In genomic region chr19:16625183-16625958, GRCh38 we compare ENCODE assay signal across 13 cellular contexts. TPM values are rescaled to one million over a fixed set of nuclear protein-coding genes. Genes with fewer than 3 reads are reported as not detected.
A peak's percentile ranks its signal among the peaks of the same experiment; 100 is the strongest.
DNase-seq lines count a peak whose midpoint lies in the region; ATAC-seq and TF ChIP-seq lines count a peak whose summit lies in the region.
"Had no signal": no experiment of that assay in that cellular context is flagged by ENCODE, and none has a peak within 500 bp of the region (broad histone marks: within the 10 kb centered on the region; RNA-seq: fewer than 3 reads in every experiment).

No MANE protein-coding gene starts in this region.

- DNase-seq in activated naive CD4-positive, alpha-beta T cell treated with anti-CD3 and anti-CD28 coated beads for 36 hours, result no peak
- DNase-seq in OCI-LY7 (ENCODE audit: low spot score) (no peak), epithelial cell of esophagus (ENCODE audit: low read depth) (peak; percentile 36), gastrocnemius medialis (no peak), NCI-H1048 (lab: John Stamatoyannopoulos, UW) (no peak), OCI-M1 (lab: John Stamatoyannopoulos, UW) (no peak)
- DNase-seq: activated B cell treated with CpG ODN at 0.5 μM for 24 hours; effector CD4-positive, alpha-beta T cell; head of caudate nucleus; NCI-H2107; transverse colon had no signal

- no peaks in the 10 kb centered on the region for H3K27me3 ChIP-seq in gastrocnemius medialis
- H3K27me3 ChIP-seq: transverse colon had no signal

- TF ChIP-seq POLR2A in gastrocnemius medialis (IDR thresholded peaks at IDR 0.05), result no peak

- H2AFZ ChIP-seq in OCI-LY7 (ENCODE audit: low read length), result no peak overlapping the region

- no peak overlapping the region for H3K4me3 Mint-ChIP-seq in activated naive CD4-positive, alpha-beta T cell treated with anti-CD3 and anti-CD28 coated beads, Interleukin-2, amount 50 U/mL, for 24 hours
- H3K4me3 Mint-ChIP-seq in activated naive CD4-positive, alpha-beta T cell treated with anti-CD3 and anti-CD28 coated beads for 36 hours, result no peak overlapping the region

- H3K27me3 Mint-ChIP-seq in activated naive CD4-positive, alpha-beta T cell treated with anti-CD3 and anti-CD28 coated beads, Interleukin-2, amount 50 U/mL, for 24 hours, result no peaks in the 10 kb centered on the region
- H3K27me3 Mint-ChIP-seq in activated naive CD4-positive, alpha-beta T cell treated with anti-CD3 and anti-CD28 coated beads for 36 hours (ENCODE audit: low read depth), result no peaks in the 10 kb centered on the region
- H3K27me3 Mint-ChIP-seq: activated B cell treated with CpG ODN at 0.5 μM for 24 hours had no signal

- intact Hi-C loops in activated naive CD4-positive, alpha-beta T cell treated with anti-CD3 and anti-CD28 coated beads for 36 hours (cut with micrococcal nuclease), result no loop called here
- intact Hi-C loops in OCI-LY7 (cut with micrococcal nuclease; ENCODE audit: unreplicated experiment) (no loop called here), gastrocnemius medialis (cut with DNase I; ENCODE audit: low total_unique reads) (loop anchor here (5.0 kb wide), 1 partner anchor 178 kb away; no protein-coding TSS in a partner anchor)

- TF ChIP-seq CTCF in OCI-LY7 (conservative IDR thresholded peaks at IDR 0.05; ENCODE audit: low read length) (no peak), epithelial cell of esophagus (IDR thresholded peaks at IDR 0.05; ENCODE audit: insufficient read depth, low read depth, low read length, missing control alignments) (no peak), gastrocnemius medialis (IDR thresholded peaks at IDR 0.05 in 4 of 5, conservative IDR thresholded peaks at IDR 0.05 in 1 of 5) (no peak)

- H3K4me1 Mint-ChIP-seq in activated naive CD4-positive, alpha-beta T cell treated with anti-CD3 and anti-CD28 coated beads, Interleukin-2, amount 50 U/mL, for 24 hours, result peaks cover 57% of the 10 kb centered on the region
- peaks cover 48% of the 10 kb centered on the region for H3K4me1 Mint-ChIP-seq in activated naive CD4-positive, alpha-beta T cell treated with anti-CD3 and anti-CD28 coated beads for 36 hours (ENCODE audit: low read depth)

- no TSS peak for BruUV-seq in OCI-LY7 (replicated peaks; lab: Mats Ljungman, UMichigan)

- H3K9me3 ChIP-seq in OCI-LY7 (ENCODE audit: low read length) (no peaks in the 10 kb centered on the region), gastrocnemius medialis (no peaks in the 10 kb centered on the region)
- H3K9me3 ChIP-seq: transverse colon had no signal

- peak overlapping the region; percentile 86; the same call in 1 of the 2 replicates for H3K4me2 ChIP-seq in OCI-LY7 (ENCODE audit: low read length)

- peaks cover 57% of the 10 kb centered on the region; the same call in 1 of the 2 replicates for H3K36me3 ChIP-seq in OCI-LY7 (ENCODE audit: insufficient read depth, low read length)
- peaks cover 0 to 4% of the 10 kb centered on the region in 2 donors for H3K36me3 ChIP-seq in gastrocnemius medialis
- H3K36me3 ChIP-seq: transverse colon had no signal

- peak overlapping the region; percentile 5 for H3K27ac Mint-ChIP-seq in activated naive CD4-positive, alpha-beta T cell treated with anti-CD3 and anti-CD28 coated beads, Interleukin-2, amount 50 U/mL, for 24 hours
- no peak overlapping the region for H3K27ac Mint-ChIP-seq in activated naive CD4-positive, alpha-beta T cell treated with anti-CD3 and anti-CD28 coated beads for 36 hours

- H3K4me1 ChIP-seq in OCI-LY7 (ENCODE audit: insufficient read depth, low read length, poor library complexity, severe bottlenecking) (peaks cover 58% of the 10 kb centered on the region), gastrocnemius medialis (peaks cover 51 to 79% of the 10 kb centered on the region in 2 donors)

- peaks cover 78% of the 10 kb centered on the region for H3K79me2 ChIP-seq in OCI-LY7 (ENCODE audit: insufficient read depth, low read depth, low read length)

- in situ Hi-C loops in gastrocnemius medialis (cut with MboI; ENCODE audit: low sequenced_read_pairs in 4 of 4), result no loop called here

- ATAC-seq in gastrocnemius medialis (no peak), GM19463 (IDR thresholded peaks at IDR 0.05; ENCODE audit: unreplicated experiment) (no peak)

- CTCF ChIA-PET in activated naive CD4-positive, alpha-beta T cell treated with anti-CD3 and anti-CD28 coated beads for 36 hours (lab: Charles Lee), result interaction anchor here (1.1 to 1.3 kb wide), 2 partner anchors 9 to 44 kb away, joined by 4 to 5 read pairs; no protein-coding TSS in a partner anchor
- CTCF ChIA-PET in OCI-LY7 (lab: Charles Lee; ENCODE audit: unreplicated experiment), result no interaction called here

- no peak overlapping the region for H3K4me3 ChIP-seq in OCI-LY7 (ENCODE audit: low read depth, low read length, poor library complexity, severe bottlenecking)
- H3K4me3 ChIP-seq in epithelial cell of esophagus (ENCODE audit: low read length), result no peak overlapping the region
- H3K4me3 ChIP-seq in gastrocnemius medialis, result no peak overlapping the region
- H3K4me3 ChIP-seq: transverse colon had no signal

- POLR2A ChIA-PET in OCI-LY7 (lab: Charles Lee), result interaction anchor here (0.7 to 2.3 kb wide), 5 partner anchors 8 to 82 kb away, joined by 3 to 6 read pairs (median 3); no protein-coding TSS in a partner anchor

- no peaks in the 10 kb centered on the region for H3K9me2 ChIP-seq in OCI-LY7 (ENCODE audit: insufficient read depth, low read length)

- H4K20me1 ChIP-seq in OCI-LY7 (ENCODE audit: insufficient read depth, low read length), result peaks cover 53% of the 10 kb centered on the region

- no peaks in the 10 kb centered on the region for H3K9me3 Mint-ChIP-seq in activated naive CD4-positive, alpha-beta T cell treated with anti-CD3 and anti-CD28 coated beads, Interleukin-2, amount 50 U/mL, for 24 hours
- no peaks in the 10 kb centered on the region for H3K9me3 Mint-ChIP-seq in activated naive CD4-positive, alpha-beta T cell treated with anti-CD3 and anti-CD28 coated beads for 36 hours
- H3K9me3 Mint-ChIP-seq: activated B cell treated with CpG ODN at 0.5 μM for 24 hours had no signal

- H3K27ac ChIP-seq in OCI-LY7 (ENCODE audit: low read depth, low read length, poor library complexity, severe bottlenecking) (no peak overlapping the region), gastrocnemius medialis (peak overlapping the region; percentile 86 to 99 (median 92))

- H3K36me3 Mint-ChIP-seq in activated naive CD4-positive, alpha-beta T cell treated with anti-CD3 and anti-CD28 coated beads, Interleukin-2, amount 50 U/mL, for 24 hours, result peaks cover 2% of the 10 kb centered on the region
- peaks cover 6% of the 10 kb centered on the region for H3K36me3 Mint-ChIP-seq in activated naive CD4-positive, alpha-beta T cell treated with anti-CD3 and anti-CD28 coated beads for 36 hours (ENCODE audit: low read depth)

RNA-seq across cellular contexts. Expression of gene MED26, which starts 2.6 kb away (rescaled TPM):
- total RNA-seq in activated naive CD4-positive, alpha-beta T cell treated with anti-CD3 and anti-CD28 coated beads for 36 hours, result 10 to 100 TPM; 11.3 to 11.9 TPM
- 17.2 and 19.4 TPM in 2 replicates for total RNA-seq in OCI-LY7 (2014; rRNA removed; shearing (Covaris generic))
- total RNA-seq in OCI-LY7 (2022) (26.8 and 27.1 TPM in 2 replicates), gastrocnemius medialis (10 to 100 TPM in 2 of 4 donors, 1 to 10 TPM in 2; 5.7 to 15.7 (median 9.4) TPM)

RNA-seq across cellular contexts. Expression of gene SMIM7, which starts 34.6 kb away (rescaled TPM):
- 10 to 100 TPM; 51.0 to 59.2 TPM for total RNA-seq in activated naive CD4-positive, alpha-beta T cell treated with anti-CD3 and anti-CD28 coated beads for 36 hours
- 75.5 and 87.0 TPM in 2 replicates for total RNA-seq in OCI-LY7 (2014; rRNA removed; shearing (Covaris generic))
- total RNA-seq in OCI-LY7 (2022) (96.3 and 104 TPM in 2 replicates), gastrocnemius medialis (10 to 100 TPM; 36.4 to 60.5 (median 49.8) TPM)

RNA-seq across cellular contexts. Expression of gene TMEM38A, which starts 35.6 kb away (rescaled TPM):
- under 1 TPM; 0.49 to 0.83 TPM for total RNA-seq in activated naive CD4-positive, alpha-beta T cell treated with anti-CD3 and anti-CD28 coated beads for 36 hours
- 10.3 and 20.4 TPM in 2 replicates for total RNA-seq in OCI-LY7 (2014; rRNA removed; shearing (Covaris generic))
- 18.1 and 23.6 TPM in 2 replicates for total RNA-seq in OCI-LY7 (2022)
- 100 to 1,000 TPM; 101 to 256 (median 182) TPM for total RNA-seq in gastrocnemius medialis

RNA-seq across cellular contexts. Expression of gene SLC35E1, which starts 53.2 kb away (rescaled TPM):
- 10 to 100 TPM; 21.7 to 22.1 TPM for total RNA-seq in activated naive CD4-positive, alpha-beta T cell treated with anti-CD3 and anti-CD28 coated beads for 36 hours
- 17.3 and 21.1 TPM in 2 replicates for total RNA-seq in OCI-LY7 (2014; rRNA removed; shearing (Covaris generic))
- total RNA-seq in OCI-LY7 (2022), result 37.2 and 41.2 TPM in 2 replicates
- total RNA-seq in gastrocnemius medialis, result 10 to 100 TPM; 24.1 to 60.3 (median 40.1) TPM

Comparison
In these comparisons a context has a peak if more than half of its experiments do, and no peak if none do; other contexts are left out.
1. RNA of gene TMEM38A, which starts 35.6 kb away (total RNA-seq): 101 to 256 TPM in gastrocnemius medialis and 10.3 to 23.6 TPM in OCI-LY7; 0.49 to 0.83 TPM in activated naive CD4-positive, alpha-beta T cell treated with anti-CD3 and anti-CD28 coated beads for 36 hours; every median in the first group is over 4 times any median in the second.